37 cellular contexts compared by ENCODE assay signal in genomic region chr18:63467699-63468098, GRCh38. TPM values are rescaled to one million over a fixed set of nuclear protein-coding genes. Genes with fewer than 3 reads are reported as not detected.
"Had no signal": no experiment of that assay in that cellular context is flagged by ENCODE, and none has a peak within 500 bp of the region (broad histone marks: within the 10 kb centered on the region; RNA-seq: fewer than 3 reads in every experiment).

No MANE protein-coding gene starts in this region.

- H3K4me1 Mint-ChIP-seq: activated B cell treated with CpG ODN at 0.5 μM for 24 hours; activated naive CD8-positive, alpha-beta T cell treated with anti-CD3 and anti-CD28 coated beads for 36 hours had no signal

- DNase-seq: activated B cell treated with CpG ODN at 0.5 μM for 24 hours; activated CD4-positive, alpha-beta memory T cell treated with anti-CD3 and anti-CD28 coated beads for 36 hours; activated CD4-positive, alpha-beta T cell treated with anti-CD3 and anti-CD28 coated beads for 4 hours; activated CD4-positive, alpha-beta T cell treated with anti-CD3 and anti-CD28 coated beads, Interleukin-2, amount 50 U/mL, for 1 hour; activated CD4-positive, CD25-positive, alpha-beta regulatory T cell treated with anti-CD3 and anti-CD28 coated beads, Interleukin-2, amount 50 U/mL, for 72 hours; activated CD8-positive, alpha-beta memory T cell treated with anti-CD3 and anti-CD28 coated beads, Interleukin-2, amount 50 U/mL, for 4 hours; activated effector memory CD4-positive, alpha-beta T cell treated with anti-CD3 and anti-CD28 coated beads, Interleukin-2, amount 50 U/mL, for 16 hours; activated naive CD4-positive, alpha-beta T cell; activated naive CD4-positive, alpha-beta T cell treated with anti-CD3 and anti-CD28 coated beads, Interleukin-2, amount 50 U/mL, for 16 hours; activated naive CD8-positive, alpha-beta T cell treated with anti-CD3 and anti-CD28 coated beads for 36 hours; activated T-cell treated with anti-CD3 and anti-CD28 coated beads, Interleukin-2, amount 50 U/mL, for 72 hours; amniotic stem cell; aorta; brain microvascular endothelial cell; Kasumi-1; KBM-7; MM.1S; NCI-H1092 treated with DMSO at 0.1 percent for 48 hours; NCI-H1417; NCI-H146; NCI-H187; NCI-H2029 treated with DMSO at 0.1 percent for 48 hours; NCI-H2107; NCI-H2171; NCI-H510A; NCI-H526; NCI-H748 treated with DMSO at 0.1 percent for 48 hours; NK-92 treated with Interleukin-12 subunit alpha and Interleukin-12 subunit beta, amount 100 ng/mL, for 24 hours; SHP77; SK-N-SH had no signal

- H3K4me3 Mint-ChIP-seq: activated B cell treated with CpG ODN at 0.5 μM for 24 hours; activated CD4-positive, alpha-beta memory T cell treated with anti-CD3 and anti-CD28 coated beads for 36 hours; activated naive CD8-positive, alpha-beta T cell treated with anti-CD3 and anti-CD28 coated beads for 36 hours; activated T-cell treated with anti-CD3 and anti-CD28 coated beads, Interleukin-2, amount 50 U/mL, for 72 hours; activated T-helper 17 cell treated with anti-CD3 and anti-CD28 coated beads, Interleukin-2, amount 50 U/mL, for 72 hours; T-helper 1 cell treated with Interleukin-12 subunit alpha and Interleukin-12 subunit beta and Interleukin-4 antibody, amounts not matched to agents 30 μg/mL and 1 μg/mL, for 36 hours; T-helper 2 cell treated with Interferon-gamma antibody and Interleukin-4, amounts not matched to agents 5 μg/mL and 100 μg/mL, for 36 hours had no signal

- H3K9me3 Mint-ChIP-seq: activated B cell treated with CpG ODN at 0.5 μM for 24 hours; activated CD4-positive, alpha-beta memory T cell treated with anti-CD3 and anti-CD28 coated beads for 36 hours; activated naive CD8-positive, alpha-beta T cell treated with anti-CD3 and anti-CD28 coated beads for 36 hours; activated T-cell treated with anti-CD3 and anti-CD28 coated beads, Interleukin-2, amount 50 U/mL, for 72 hours; activated T-helper 17 cell treated with anti-CD3 and anti-CD28 coated beads, Interleukin-2, amount 50 U/mL, for 72 hours; T-helper 1 cell treated with Interleukin-12 subunit alpha and Interleukin-12 subunit beta and Interleukin-4 antibody, amounts not matched to agents 30 μg/mL and 1 μg/mL, for 36 hours; T-helper 2 cell treated with Interferon-gamma antibody and Interleukin-4, amounts not matched to agents 5 μg/mL and 100 μg/mL, for 36 hours had no signal

- H3K27me3 ChIP-seq: brain microvascular endothelial cell had no signal

- H3K4me1 ChIP-seq: SJSA1 had no signal

- H3K27ac ChIP-seq: brain microvascular endothelial cell, SJSA1, VCaP had no signal

- H3K36me3 ChIP-seq: brain microvascular endothelial cell, SJSA1 had no signal

- ATAC-seq: activated T-cell treated with anti-CD3 and anti-CD28 coated beads, Interleukin-2, amount 50 U/mL, for 72 hours; activated T-helper 17 cell treated with anti-CD3 and anti-CD28 coated beads, Interleukin-2, amount 50 U/mL, for 72 hours had no signal

- H3K4me2 ChIP-seq: SK-N-SH had no signal

- H3K4me3 ChIP-seq: SJSA1 had no signal

- H3K9me2 ChIP-seq: SK-N-SH had no signal

- H3K9ac ChIP-seq: SK-N-SH had no signal

- H3K36me3 Mint-ChIP-seq: activated CD4-positive, alpha-beta memory T cell treated with anti-CD3 and anti-CD28 coated beads for 36 hours; activated naive CD8-positive, alpha-beta T cell treated with anti-CD3 and anti-CD28 coated beads for 36 hours had no signal

- H3K9me3 ChIP-seq: SJSA1, SK-N-SH had no signal

- H3K27ac Mint-ChIP-seq: activated B cell treated with CpG ODN at 0.5 μM for 24 hours; activated CD4-positive, alpha-beta memory T cell treated with anti-CD3 and anti-CD28 coated beads for 36 hours; activated naive CD8-positive, alpha-beta T cell treated with anti-CD3 and anti-CD28 coated beads for 36 hours; activated T-cell treated with anti-CD3 and anti-CD28 coated beads, Interleukin-2, amount 50 U/mL, for 72 hours; activated T-helper 17 cell treated with anti-CD3 and anti-CD28 coated beads, Interleukin-2, amount 50 U/mL, for 72 hours; T-helper 1 cell treated with Interleukin-12 subunit alpha and Interleukin-12 subunit beta and Interleukin-4 antibody, amounts not matched to agents 30 μg/mL and 1 μg/mL, for 36 hours; T-helper 2 cell treated with Interferon-gamma antibody and Interleukin-4, amounts not matched to agents 5 μg/mL and 100 μg/mL, for 36 hours had no signal

RNA-seq across cellular contexts. Expression of gene SERPINB5, which starts 9.1 kb away (rescaled TPM):
- total RNA-seq: activated B cell treated with CpG ODN at 0.5 μM for 24 hours; activated CD4-positive, alpha-beta memory T cell treated with anti-CD3 and anti-CD28 coated beads for 36 hours; activated naive CD8-positive, alpha-beta T cell treated with anti-CD3 and anti-CD28 coated beads for 36 hours; activated T-cell treated with anti-CD3 and anti-CD28 coated beads, Interleukin-2, amount 50 U/mL, for 72 hours; activated T-helper 17 cell treated with anti-CD3 and anti-CD28 coated beads, Interleukin-2, amount 50 U/mL, for 72 hours; aorta; cardiac septum; OCI-LY7; SJSA1 had no signal
- polyA plus RNA-seq: SK-N-SH had no signal
